1 cellular context compared by ENCODE assay signal in the genomic region with DNA sequence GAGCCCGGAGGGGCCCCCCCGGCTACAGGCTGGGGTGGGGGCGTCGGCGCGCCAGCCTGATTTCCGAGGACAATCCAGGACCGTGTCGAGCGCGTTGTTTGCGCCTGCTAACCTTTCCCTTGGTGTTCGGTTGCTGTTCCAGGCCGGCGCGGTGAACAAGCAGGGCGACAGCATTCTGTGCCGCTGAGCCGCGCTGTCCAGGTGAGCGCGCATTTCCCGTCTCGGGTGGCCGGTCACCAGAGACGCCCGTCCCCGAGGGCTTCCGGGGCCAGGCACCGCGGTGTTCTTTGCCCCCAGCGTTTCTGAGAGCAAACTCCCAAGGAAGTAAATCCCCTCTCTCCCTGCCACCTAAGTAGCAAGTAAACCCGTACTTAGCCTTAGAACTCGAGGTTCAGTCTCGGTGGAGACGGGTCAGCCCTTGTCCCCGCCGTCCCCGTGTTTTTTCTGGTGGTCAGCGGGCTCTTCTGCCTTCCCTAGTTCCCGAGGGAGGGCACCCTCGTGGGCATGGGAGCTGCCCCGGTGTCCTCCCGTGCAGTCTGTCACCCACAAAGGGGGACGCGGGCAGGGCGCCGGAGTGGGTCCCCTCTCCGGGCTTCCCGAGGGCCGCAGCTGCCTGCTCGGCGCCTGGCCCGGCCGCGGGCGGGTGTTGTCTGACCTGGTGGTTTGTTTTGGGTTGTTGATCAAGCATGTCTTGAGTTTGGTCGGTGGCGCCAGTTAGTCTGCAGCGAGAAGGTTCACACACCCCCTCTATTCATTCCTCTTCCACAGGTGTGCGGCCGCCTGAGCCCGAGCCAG.
TF ChIP-seq lines count a peak whose summit lies in the region.

No MANE protein-coding gene starts in this region.

TF ChIP-seq in HepG2, 621 proteins besides CTCF, POLR2A, EP300 and RAD21 (continued from another document and continues in another):
- TF ChIP-seq NFAT5 (CRISPR knock-in tag; IDR thresholded peaks at IDR 0.05) (0 out of 2 replicates have a peak, but pooled peaks have one; percentile 20), HOXA3 (CRISPR knock-in tag; IDR thresholded peaks at IDR 0.05) (peak; percentile 59; the same call in 1 of the 2 replicates), ZNF878 (CRISPR knock-in tag; IDR thresholded peaks at IDR 0.05) (no peak), PREB (CRISPR knock-in tag; IDR thresholded peaks at IDR 0.05) (no peak), ZNF225 (CRISPR knock-in tag; IDR thresholded peaks at IDR 0.05) (peak; percentile 5; the same call in 1 of the 2 replicates), PRDM15 (CRISPR knock-in tag; IDR thresholded peaks at IDR 0.05) (peak; percentile 7; the same call in 1 of the 2 replicates), ZNF776 (CRISPR knock-in tag; IDR thresholded peaks at IDR 0.05) (0 out of 2 replicates have a peak, but pooled peaks have one; percentile 66), ZNF75D (CRISPR knock-in tag; IDR thresholded peaks at IDR 0.05; ENCODE audit: borderline replicate concordance) (no peak), ZMYM3 (CRISPR knock-in tag; IDR thresholded peaks at IDR 0.05) (no peak), KLF6 (CRISPR knock-in tag; IDR thresholded peaks at IDR 0.05) (peak; percentile 28; the same call in 1 of the 2 replicates), ZNF12 (CRISPR knock-in tag; IDR thresholded peaks at IDR 0.05) (0 out of 2 replicates have a peak, but pooled peaks have one; percentile 4), KDM3A (CRISPR knock-in tag; IDR thresholded peaks at IDR 0.05; ENCODE audit: low read depth) (no peak), ZFAT (CRISPR knock-in tag; conservative IDR thresholded peaks at IDR 0.05) (no peak), FOXM1 (CRISPR knock-in tag; IDR thresholded peaks at IDR 0.05) (0 out of 2 replicates have a peak, but pooled peaks have one; percentile 11), POLR2G (IDR thresholded peaks at IDR 0.05; ENCODE audit: low read depth, low read length) (0 out of 2 replicates have a peak, but pooled peaks have one; percentile 47), NFKB2 (CRISPR knock-in tag; IDR thresholded peaks at IDR 0.05; ENCODE audit: borderline replicate concordance) (0 out of 2 replicates have a peak, but pooled peaks have one; percentile 7), ZNF430 (CRISPR knock-in tag; IDR thresholded peaks at IDR 0.05) (peak; percentile 31; the same call in 1 of the 2 replicates), RBM39 (IDR thresholded peaks at IDR 0.05; ENCODE audit: low read depth, low read length, poor library complexity, severe bottlenecking) (peak; percentile 49), ETS1 (CRISPR knock-in tag; IDR thresholded peaks at IDR 0.05) (0 out of 2 replicates have a peak, but pooled peaks have one; percentile 15), ZNF18 (CRISPR knock-in tag; IDR thresholded peaks at IDR 0.05; ENCODE audit: insufficient replicate concordance) (peak; percentile 26), ZSCAN25 (CRISPR knock-in tag; IDR thresholded peaks at IDR 0.05) (no peak), EZH2 (conservative IDR thresholded peaks at IDR 0.05; ENCODE audit: low read depth, low read length) (no peak), FOXP4 (CRISPR knock-in tag; IDR thresholded peaks at IDR 0.05) (peak; percentile 65), KLF11 (CRISPR knock-in tag; IDR thresholded peaks at IDR 0.05) (peak; percentile 29; the same call in 1 of the 2 replicates)
- TF ChIP-seq, protein P1, sequence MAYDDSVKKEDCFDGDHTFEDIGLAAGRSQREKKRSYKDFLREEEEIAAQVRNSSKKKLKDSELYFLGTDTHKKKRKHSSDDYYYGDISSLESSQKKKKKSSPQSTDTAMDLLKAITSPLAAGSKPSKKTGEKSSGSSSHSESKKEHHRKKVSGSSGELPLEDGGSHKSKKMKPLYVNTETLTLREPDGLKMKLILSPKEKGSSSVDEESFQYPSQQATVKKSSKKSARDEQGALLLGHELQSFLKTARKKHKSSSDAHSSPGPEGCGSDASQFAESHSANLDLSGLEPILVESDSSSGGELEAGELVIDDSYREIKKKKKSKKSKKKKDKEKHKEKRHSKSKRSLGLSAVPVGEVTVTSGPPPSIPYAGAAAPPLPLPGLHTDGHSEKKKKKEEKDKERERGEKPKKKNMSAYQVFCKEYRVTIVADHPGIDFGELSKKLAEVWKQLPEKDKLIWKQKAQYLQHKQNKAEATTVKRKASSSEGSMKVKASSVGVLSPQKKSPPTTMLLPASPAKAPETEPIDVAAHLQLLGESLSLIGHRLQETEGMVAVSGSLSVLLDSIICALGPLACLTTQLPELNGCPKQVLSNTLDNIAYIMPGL (CRISPR knock-in tag; IDR thresholded peaks at IDR 0.05; ENCODE audit: borderline replicate concordance in 1 of 2, low read depth in 1 of 2) = peak in 1 of 2 experiments; percentile 62; a peak in 3 of 4 replicates
- TF ChIP-seq, protein P2, sequence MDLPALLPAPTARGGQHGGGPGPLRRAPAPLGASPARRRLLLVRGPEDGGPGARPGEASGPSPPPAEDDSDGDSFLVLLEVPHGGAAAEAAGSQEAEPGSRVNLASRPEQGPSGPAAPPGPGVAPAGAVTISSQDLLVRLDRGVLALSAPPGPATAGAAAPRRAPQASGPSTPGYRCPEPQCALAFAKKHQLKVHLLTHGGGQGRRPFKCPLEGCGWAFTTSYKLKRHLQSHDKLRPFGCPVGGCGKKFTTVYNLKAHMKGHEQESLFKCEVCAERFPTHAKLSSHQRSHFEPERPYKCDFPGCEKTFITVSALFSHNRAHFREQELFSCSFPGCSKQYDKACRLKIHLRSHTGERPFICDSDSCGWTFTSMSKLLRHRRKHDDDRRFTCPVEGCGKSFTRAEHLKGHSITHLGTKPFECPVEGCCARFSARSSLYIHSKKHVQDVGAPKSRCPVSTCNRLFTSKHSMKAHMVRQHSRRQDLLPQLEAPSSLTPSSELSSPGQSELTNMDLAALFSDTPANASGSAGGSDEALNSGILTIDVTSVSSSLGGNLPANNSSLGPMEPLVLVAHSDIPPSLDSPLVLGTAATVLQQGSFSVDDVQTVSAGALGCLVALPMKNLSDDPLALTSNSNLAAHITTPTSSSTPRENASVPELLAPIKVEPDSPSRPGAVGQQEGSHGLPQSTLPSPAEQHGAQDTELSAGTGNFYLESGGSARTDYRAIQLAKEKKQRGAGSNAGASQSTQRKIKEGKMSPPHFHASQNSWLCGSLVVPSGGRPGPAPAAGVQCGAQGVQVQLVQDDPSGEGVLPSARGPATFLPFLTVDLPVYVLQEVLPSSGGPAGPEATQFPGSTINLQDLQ (CRISPR knock-in tag; IDR thresholded peaks at IDR 0.05) = 0 out of 2 replicates have a peak, but pooled peaks have one; percentile 45
